ENCODE assay signal across 1 cellular context in the genomic region with DNA sequence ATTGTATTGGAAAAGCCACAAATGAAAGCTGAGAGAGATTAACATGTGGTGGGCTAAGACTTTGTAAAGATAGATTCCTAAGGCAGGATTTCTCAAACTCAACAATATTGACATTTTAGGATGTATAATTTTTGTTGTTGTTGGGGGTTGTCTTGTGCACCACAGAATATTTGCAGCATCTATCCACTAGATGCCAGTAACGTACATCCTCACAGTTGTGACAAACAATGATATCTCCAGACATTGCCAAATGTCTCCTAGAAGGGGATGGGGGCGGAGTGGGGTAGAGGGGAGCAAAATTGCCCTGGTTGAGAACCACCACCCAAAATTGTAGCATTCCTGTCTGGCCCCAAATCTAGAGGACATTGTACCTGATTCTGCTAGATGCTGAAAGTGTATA.
TF ChIP-seq lines count a peak whose summit lies in the region.

No MANE protein-coding gene starts in this region.

TF ChIP-seq in liver, 16 proteins besides CTCF, POLR2A, EP300 and RAD21 (continued from another document):
- TF ChIP-seq SP1 (IDR thresholded peaks at IDR 0.05): no peak
- TF ChIP-seq FOXA2 (IDR thresholded peaks at IDR 0.05): no peak
- TF ChIP-seq TAF1 (conservative IDR thresholded peaks at IDR 0.05): no peak
- TF ChIP-seq REST (IDR thresholded peaks at IDR 0.05): no peak
- no peak for TF ChIP-seq FOXA1 (IDR thresholded peaks at IDR 0.05)
